In the genomic region with DNA sequence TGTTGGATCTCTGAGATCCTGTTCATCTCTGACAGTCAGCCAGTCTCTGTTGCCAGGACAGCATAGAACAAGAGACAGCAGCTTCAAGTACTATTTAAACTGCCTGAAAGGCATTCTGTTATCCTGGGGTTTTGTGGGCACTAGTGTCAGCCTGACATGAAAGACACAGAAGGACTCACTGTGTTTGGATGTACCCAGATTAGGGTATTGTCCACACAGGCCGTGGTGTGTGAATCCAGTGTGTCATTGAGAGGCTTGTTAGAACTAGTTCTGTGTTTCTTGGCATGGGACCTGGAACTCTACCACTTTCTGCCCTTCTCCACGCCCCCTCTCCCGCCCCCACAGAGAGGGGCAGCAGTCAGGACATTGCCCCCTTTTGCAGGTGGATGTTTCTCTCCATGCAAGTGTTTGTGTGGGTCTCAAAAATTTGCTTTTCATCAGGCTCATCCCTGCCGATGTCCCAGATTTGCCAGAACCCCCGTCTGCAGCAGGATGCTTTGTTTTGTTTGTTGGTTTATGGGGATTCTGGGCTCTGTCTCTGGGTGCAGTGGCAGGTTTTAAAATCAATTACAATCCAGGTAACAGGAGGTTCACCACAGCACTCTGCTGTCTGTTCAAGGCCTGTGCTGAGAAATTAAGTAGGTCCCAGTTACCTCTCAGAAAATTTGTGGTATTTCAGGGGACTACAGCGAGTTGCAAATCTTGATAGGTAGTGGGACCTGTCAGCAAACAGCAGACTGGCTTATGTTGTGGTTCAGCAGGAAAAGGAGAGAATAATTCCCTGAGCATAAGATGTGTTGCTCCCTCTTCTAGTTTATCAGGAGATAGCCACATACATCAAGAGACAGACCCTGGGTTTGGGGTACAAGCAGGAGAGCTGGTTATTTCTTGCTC, we compare ENCODE assay signal across 29 cellular contexts.
DNase-seq lines count a peak whose midpoint lies in the region; ATAC-seq and TF ChIP-seq lines count a peak whose summit lies in the region.
"Had no signal": no experiment of that assay in that cellular context is flagged by ENCODE, and none has a peak within 500 bp of the region (broad histone marks: within the 10 kb centered on the region; RNA-seq: fewer than 3 reads in every experiment).

No MANE protein-coding gene starts in this region.

- 88% methylated on average over 4 of the region's 6 CpGs for WGBS in mesenchymal stem cell
- WGBS in hepatocyte (ENCODE audit: low lambda C conversion rate, missing lambda C conversion rate), result 77% methylated on average over 6 of the region's 6 CpGs

- H2BK120ac ChIP-seq in mesenchymal stem cell (ENCODE audit: low read depth, low read length), result peak overlapping the region; percentile 37

- H2BK12ac ChIP-seq in mesenchymal stem cell (ENCODE audit: low read length in 2 of 2), result no peak overlapping the region

- peak overlapping the region; percentile 9 for H4K8ac ChIP-seq in mesenchymal stem cell (ENCODE audit: low read length)

- no peak overlapping the region for H3K4ac ChIP-seq in mesenchymal stem cell (ENCODE audit: low read depth in 1 of 2, low read length in 2 of 2)

- H3K14ac ChIP-seq in mesenchymal stem cell (ENCODE audit: low read length in 2 of 2), result no peak overlapping the region

- peak overlapping the region in 1 of 2 experiments; percentile 38 for H3K18ac ChIP-seq in mesenchymal stem cell (ENCODE audit: low read depth in 1 of 2, low read length in 2 of 2)

- H3K27ac ChIP-seq in GM23338 (ENCODE audit: low read depth) (no peak overlapping the region), mesenchymal stem cell (ENCODE audit: low read length, poor library complexity, severe bottlenecking) (no peak overlapping the region), hepatocyte (no peak overlapping the region)
- H3K27ac ChIP-seq: colonic mucosa, esophagus squamous epithelium, tibial nerve had no signal

- no peak overlapping the region for H3K23ac ChIP-seq in mesenchymal stem cell (ENCODE audit: low read length in 2 of 2)

- H3K9ac ChIP-seq in mesenchymal stem cell (ENCODE audit: low read length), result no peak overlapping the region

- no peak for ATAC-seq in GM23338
- ATAC-seq in GM21515 (IDR thresholded peaks at IDR 0.05; ENCODE audit: unreplicated experiment), result no peak
- ATAC-seq: activated CD4-positive, CD25-positive, alpha-beta regulatory T cell treated with anti-CD3 and anti-CD28 coated beads, Interleukin-2, amount 50 U/mL, for 24 hours; activated T-cell treated with anti-CD3 and anti-CD28 coated beads, Interleukin-2, amount 50 U/mL, for 4 hours; GM12878; Panc1 had no signal

- H3K36me3 ChIP-seq in GM23338 (ENCODE audit: insufficient read depth) (no peaks in the 10 kb centered on the region), mesenchymal stem cell (ENCODE audit: control insufficient read depth in 1 of 2, insufficient read depth in 2 of 2, low read depth in 1 of 2, low read length in 2 of 2) (no peaks in the 10 kb centered on the region), hepatocyte (replicated peaks; ENCODE audit: insufficient read depth, low read depth) (no peaks in the 10 kb centered on the region)
- H3K36me3 ChIP-seq: colonic mucosa, esophagus squamous epithelium, tibial nerve had no signal

- H3K27me3 Mint-ChIP-seq in GM23338 (ENCODE audit: insufficient read depth, low read depth, poor library complexity), result peaks cover 5% of the 10 kb centered on the region
- H3K27me3 Mint-ChIP-seq: CD4-positive, CD25-positive, alpha-beta regulatory T cell; memory B cell had no signal

- H3F3A ChIP-seq in GM23338 (replicated peaks; ENCODE audit: low read depth), result no peaks in the 10 kb centered on the region

- no peaks in the 10 kb centered on the region for H3K36me3 Mint-ChIP-seq in GM23338 (ENCODE audit: low read depth)

- H3K27ac Mint-ChIP-seq in GM23338, result no peak overlapping the region
- H3K27ac Mint-ChIP-seq: endodermal cell, memory B cell had no signal

- no peak overlapping the region for H3K4me3 Mint-ChIP-seq in GM23338
- H3K4me3 Mint-ChIP-seq: activated T-cell treated with anti-CD3 and anti-CD28 coated beads, Interleukin-2, amount 50 U/mL, for 4 hours; CD4-positive, CD25-positive, alpha-beta regulatory T cell; endodermal cell; memory B cell had no signal

- H3K4me3 ChIP-seq in GM23338 (no peak overlapping the region), mesenchymal stem cell (ENCODE audit: insufficient read depth in 1 of 2, low read depth in 1 of 2, low read length in 2 of 2) (no peak overlapping the region), hepatocyte (no peak overlapping the region)
- H3K4me3 ChIP-seq: colonic mucosa, esophagus squamous epithelium, GM12878, tibial nerve had no signal

- DNase-seq in NCI-H345 (lab: John Stamatoyannopoulos, UW), result peak; percentile 9
- DNase-seq in NCI-H345 treated with DMSO at 0.1 percent for 48 hours (lab: John Stamatoyannopoulos, UW; ENCODE audit: unreplicated experiment), result no peak
- DNase-seq in GM23338 (ENCODE audit: low spot score), result no peak
- DNase-seq in astrocyte of the hippocampus (ENCODE audit: low read depth, low spot score), result peak; percentile 39
- no peak for DNase-seq in mesenchymal stem cell
- no peak for DNase-seq in hepatocyte (ENCODE audit: low spot score)
- no peak for DNase-seq in NCI-H510A treated with DMSO at 0.1 percent for 48 hours (lab: John Stamatoyannopoulos, UW)
- DNase-seq: 8988T; activated naive CD4-positive, alpha-beta T cell; activated T-cell treated with anti-CD3 and anti-CD28 coated beads, Interleukin-2, amount 50 U/mL, for 4 hours; amniotic stem cell; CD4-positive, CD25-positive, alpha-beta regulatory T cell; colonic mucosa; endodermal cell; esophagus squamous epithelium; H7; NCI-H1092 treated with DMSO at 0.1 percent for 48 hours; NCI-H187; NCI-H2171 treated with DMSO at 0.1 percent for 48 hours; NCI-H526; SHP77 treated with DMSO at 0.1 percent for 48 hours; stimulated activated CD4-positive, alpha-beta T cell treated with anti-CD3 and anti-CD28 coated beads, Interleukin-15, amount 100 ng/mL, for 24 hours; SW 1271 had no signal

- no peaks in the 10 kb centered on the region for H3K79me2 ChIP-seq in GM23338 (replicated peaks; ENCODE audit: insufficient read depth)
- no peaks in the 10 kb centered on the region for H3K79me2 ChIP-seq in hepatocyte

- H3K4me1 Mint-ChIP-seq in GM23338, result peaks cover 19% of the 10 kb centered on the region; the same call in 2 of the 3 replicates

- H2AK5ac ChIP-seq in mesenchymal stem cell (ENCODE audit: low read length, severe bottlenecking), result no peak overlapping the region

- 0 out of 2 replicates have a peak overlapping the region, but pooled peaks have one; percentile 28 for H2AFZ ChIP-seq in GM23338
- no peak overlapping the region for H2AFZ ChIP-seq in mesenchymal stem cell (ENCODE audit: low read depth, low read length)
- H2AFZ ChIP-seq in hepatocyte, result no peak overlapping the region

- no peaks in the 10 kb centered on the region for H3K79me1 ChIP-seq in mesenchymal stem cell (replicated peaks; ENCODE audit: low read length, poor library complexity, severe bottlenecking)

- H2BK5ac ChIP-seq in mesenchymal stem cell (ENCODE audit: low read depth, low read length, poor library complexity, severe bottlenecking), result no peak overlapping the region

- H3K9me3 Mint-ChIP-seq in GM23338, result no peaks in the 10 kb centered on the region
- H3K9me3 Mint-ChIP-seq: activated T-cell treated with anti-CD3 and anti-CD28 coated beads, Interleukin-2, amount 50 U/mL, for 4 hours; CD4-positive, CD25-positive, alpha-beta regulatory T cell; endodermal cell; memory B cell had no signal

- H2BK15ac ChIP-seq in mesenchymal stem cell (ENCODE audit: low read depth, poor library complexity, severe bottlenecking), result no peak overlapping the region

- no peak for TF ChIP-seq CTCF in GM23338 (conservative IDR thresholded peaks at IDR 0.05; ENCODE audit: low read depth in 2 of 2)
- no peak for TF ChIP-seq CTCF in hepatocyte (IDR thresholded peaks at IDR 0.05; ENCODE audit: poor library complexity)

- no peaks in the 10 kb centered on the region for H4K20me1 ChIP-seq in GM23338 (replicated peaks; ENCODE audit: insufficient read depth)
- no peaks in the 10 kb centered on the region for H4K20me1 ChIP-seq in hepatocyte (ENCODE audit: insufficient read depth, poor library complexity, severe bottlenecking)

- H3K4me1 ChIP-seq in GM23338 (ENCODE audit: insufficient read depth) (peaks cover 14% of the 10 kb centered on the region), mesenchymal stem cell (ENCODE audit: control insufficient read depth, insufficient read depth, low read depth, low read length) (peaks cover 4% of the 10 kb centered on the region), hepatocyte (ENCODE audit: insufficient read depth) (no peaks in the 10 kb centered on the region)
- H3K4me1 ChIP-seq: colonic mucosa, esophagus squamous epithelium, tibial nerve had no signal

- H3K9me3 ChIP-seq in mesenchymal stem cell (ENCODE audit: control insufficient read depth, low read length), result no peaks in the 10 kb centered on the region
- H3K9me3 ChIP-seq in hepatocyte (ENCODE audit: low read depth), result no peaks in the 10 kb centered on the region
- H3K9me3 ChIP-seq: colonic mucosa, esophagus squamous epithelium, tibial nerve had no signal

- H3K4me2 ChIP-seq in GM23338, result no peak overlapping the region
- H3K4me2 ChIP-seq in mesenchymal stem cell (ENCODE audit: low read length, poor library complexity, severe bottlenecking), result no peak overlapping the region
- no peak overlapping the region for H3K4me2 ChIP-seq in hepatocyte

- H3K27me3 ChIP-seq in GM23338 (ENCODE audit: insufficient read depth) (no peaks in the 10 kb centered on the region), mesenchymal stem cell (ENCODE audit: control insufficient read depth in 1 of 2, insufficient read depth in 1 of 2, low read length in 2 of 2) (no peaks in the 10 kb centered on the region), hepatocyte (no peaks in the 10 kb centered on the region)
- H3K27me3 ChIP-seq: colonic mucosa, esophagus squamous epithelium, tibial nerve had no signal

- no peaks in the 10 kb centered on the region for H3K9me2 ChIP-seq in GM23338 (ENCODE audit: insufficient read depth)
- no peaks in the 10 kb centered on the region for H3K9me2 ChIP-seq in hepatocyte (replicated peaks; ENCODE audit: insufficient read depth)

- no peak overlapping the region for H4K91ac ChIP-seq in mesenchymal stem cell (ENCODE audit: low read length)

TF ChIP-seq in GM23338, 12 proteins besides CTCF, POLR2A, EP300 and RAD21 (continues in another document):
- TF ChIP-seq EZH2phosphoT487 (IDR thresholded peaks at IDR 0.05; ENCODE audit: unreplicated experiment), result no peak
- TF ChIP-seq JUNB (IDR thresholded peaks at IDR 0.05; ENCODE audit: unreplicated experiment), result no peak
- no peak for TF ChIP-seq ZNF114 (CRISPR knock-in tag; IDR thresholded peaks at IDR 0.05)
- TF ChIP-seq, protein P1, sequence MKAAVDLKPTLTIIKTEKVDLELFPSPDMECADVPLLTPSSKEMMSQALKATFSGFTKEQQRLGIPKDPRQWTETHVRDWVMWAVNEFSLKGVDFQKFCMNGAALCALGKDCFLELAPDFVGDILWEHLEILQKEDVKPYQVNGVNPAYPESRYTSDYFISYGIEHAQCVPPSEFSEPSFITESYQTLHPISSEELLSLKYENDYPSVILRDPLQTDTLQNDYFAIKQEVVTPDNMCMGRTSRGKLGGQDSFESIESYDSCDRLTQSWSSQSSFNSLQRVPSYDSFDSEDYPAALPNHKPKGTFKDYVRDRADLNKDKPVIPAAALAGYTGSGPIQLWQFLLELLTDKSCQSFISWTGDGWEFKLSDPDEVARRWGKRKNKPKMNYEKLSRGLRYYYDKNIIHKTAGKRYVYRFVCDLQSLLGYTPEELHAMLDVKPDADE (IDR thresholded peaks at IDR 0.05), result no peak
- no peak for TF ChIP-seq POLR2AphosphoS5 (IDR thresholded peaks at IDR 0.05; ENCODE audit: low read depth)

Comparison
In these comparisons a context has a peak if more than half of its experiments do, and no peak if none do; other contexts are left out.
1. DNase-seq: peak in NCI-H345 (single experiment) and astrocyte of the hippocampus (single experiment); none in NCI-H345 treated with DMSO at 0.1 percent for 48 hours (single experiment), GM23338 (single experiment), mesenchymal stem cell (single experiment), hepatocyte (single experiment) and NCI-H510A treated with DMSO at 0.1 percent for 48 hours (single experiment).